Comparison of ENCODE assay signal across 8 cellular contexts in genomic region chr1:46446646-46447498, GRCh38. TPM values are rescaled to one million over a fixed set of nuclear protein-coding genes. Genes with fewer than 3 reads are reported as not detected.
A peak's percentile ranks its signal among the peaks of the same experiment; 100 is the strongest.
DNase-seq lines count a peak whose midpoint lies in the region.

No MANE protein-coding gene starts in this region.

- POLR2A ChIA-PET in CD8-positive, alpha-beta memory T cell (lab: Charles Lee), result no interaction called here

- H3K4me1 ChIP-seq in CD8-positive, alpha-beta memory T cell (ENCODE audit: insufficient read depth, low read length), result no peaks in the 10 kb centered on the region

- H3K9me3 Mint-ChIP-seq in CD8-positive, alpha-beta memory T cell, result no peaks in the 10 kb centered on the region

- peaks cover 29 to 56% of the 10 kb centered on the region in 2 donors for H3K27me3 Mint-ChIP-seq in CD8-positive, alpha-beta memory T cell

- H3K4me3 ChIP-seq in CD8-positive, alpha-beta memory T cell (ENCODE audit: low read length), result no peak overlapping the region

- peaks cover 16 to 32% (median 29%) of the 10 kb centered on the region in 3 donors for H3K4me1 Mint-ChIP-seq in CD8-positive, alpha-beta memory T cell

- peaks cover 0 to 3% (median 0%) of the 10 kb centered on the region in 3 donors for H3K36me3 Mint-ChIP-seq in CD8-positive, alpha-beta memory T cell

- DNase-seq in CD8-positive, alpha-beta memory T cell, result peak; percentile 49 to 75 (median 58)
- DNase-seq in HPDE6-E6E7 (ENCODE audit: extremely low spot score) (peak; percentile 76), NOMO-1 treated with dmso at 0.1 percent for 144 hours (lab: John Stamatoyannopoulos, UW; ENCODE audit: unreplicated experiment) (peak; percentile 36), epidermal melanocyte (ENCODE audit: insufficient read length, low spot score) (peak; percentile 59), middle frontal gyrus (ENCODE audit: extremely low spot score, low spot score) (peak; percentile 49), T1000 (lab: John Stamatoyannopoulos, UW) (no peak)
- peak; percentile 77 for DNase-seq in activated CD8-positive, alpha-beta memory T cell treated with anti-CD3 and anti-CD28 coated beads, Interleukin-2, amount 50 U/mL, for 4 hours
- peak; percentile 74 for DNase-seq in stimulated activated CD8-positive, alpha-beta memory T cell treated with anti-CD3 and anti-CD28 coated beads, Interleukin-4, amount 100 ng/mL, for 24 hours (ENCODE audit: low read depth)

- peak overlapping the region in 2 of 8 donors; percentile 5 to 56 for H3K27ac Mint-ChIP-seq in CD8-positive, alpha-beta memory T cell

- no peaks in the 10 kb centered on the region for H3K9me3 ChIP-seq in CD8-positive, alpha-beta memory T cell (ENCODE audit: low read length)

- peak overlapping the region in 3 of 7 donors; percentile 21 to 50 (median 46) for H3K4me3 Mint-ChIP-seq in CD8-positive, alpha-beta memory T cell

- H3K27ac ChIP-seq in CD8-positive, alpha-beta memory T cell (ENCODE audit: low read depth, low read length), result no peak overlapping the region

- no peaks in the 10 kb centered on the region for H3K36me3 ChIP-seq in CD8-positive, alpha-beta memory T cell (ENCODE audit: insufficient read depth, low read length)

- CTCF ChIA-PET in CD8-positive, alpha-beta memory T cell (lab: Charles Lee), result interaction anchor here (0.6 to 5.1 kb wide), 12 partner anchors 8 to 202 kb away, joined by 3 to 35 read pairs (median 3); a partner anchor contains a TSS

- peaks cover 10% of the 10 kb centered on the region for H3K27me3 ChIP-seq in CD8-positive, alpha-beta memory T cell (ENCODE audit: insufficient read depth, low read length, poor library complexity, severe bottlenecking)

RNA-seq across cellular contexts. Expression of gene DMBX1, which starts 42.8 kb away (rescaled TPM):
- total RNA-seq in CD8-positive, alpha-beta memory T cell, result not detected
- not detected for polyA plus RNA-seq in CD8-positive, alpha-beta memory T cell

RNA-seq across cellular contexts. Expression of gene FAAH, which starts 52.8 kb away (rescaled TPM):
- 1 to 10 TPM; 4.5 to 5.1 TPM for total RNA-seq in CD8-positive, alpha-beta memory T cell
- polyA plus RNA-seq in CD8-positive, alpha-beta memory T cell, result 1.3 TPM
